8 cellular contexts compared by ENCODE assay signal in the genomic region with DNA sequence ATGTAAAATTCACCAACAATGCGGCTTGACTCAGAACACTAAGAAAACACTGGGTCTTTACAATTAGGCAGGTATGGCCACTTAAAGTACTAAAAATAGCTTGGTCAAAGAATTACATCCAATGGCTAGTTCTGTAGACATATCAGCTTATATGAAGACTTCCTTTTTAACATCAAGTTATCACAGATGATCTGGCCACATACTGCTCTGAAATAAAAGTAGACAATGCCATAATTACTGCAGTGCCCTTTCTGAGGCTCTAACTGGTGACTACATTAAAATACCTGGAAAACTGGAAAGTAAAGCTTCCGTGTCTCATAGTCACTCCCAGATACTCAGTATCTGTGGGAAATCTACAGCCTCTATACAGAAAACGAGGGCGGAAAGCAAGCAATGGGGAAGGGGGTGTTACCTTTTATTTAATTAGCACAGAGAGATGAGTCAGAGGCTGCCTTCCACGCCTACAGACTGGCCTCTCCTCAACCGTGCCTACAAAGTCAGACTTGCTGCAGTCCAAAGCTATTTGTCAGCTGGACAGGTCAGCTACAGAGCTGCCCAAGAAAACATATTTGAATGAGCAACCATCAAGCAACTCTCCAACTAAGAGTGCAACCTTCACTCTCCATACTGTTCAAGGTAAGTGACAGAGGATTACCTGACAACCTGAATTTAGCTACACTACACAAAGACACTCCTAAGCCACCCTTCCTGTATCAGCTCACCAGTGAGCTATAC. TPM values are rescaled to one million over a fixed set of nuclear protein-coding genes. Genes with fewer than 3 reads are reported as not detected.
A peak's percentile ranks its signal among the peaks of the same experiment; 100 is the strongest.
DNase-seq lines count a peak whose midpoint lies in the region; ATAC-seq and TF ChIP-seq lines count a peak whose summit lies in the region.

No MANE protein-coding gene starts in this region.

- DNase-seq in NCI-H146 (lab: John Stamatoyannopoulos, UW) (peak; percentile 87), epithelial cell of proximal tubule (ENCODE audit: low read depth) (peak; percentile 89), GF-D8 (lab: John Stamatoyannopoulos, UW) (no peak)
- DNase-seq in activated CD4-positive, alpha-beta T cell treated with anti-CD3 and anti-CD28 coated beads, Interleukin-2, amount 50 U/mL, for 1 hour = peak; percentile 34
- DNase-seq in natural killer cell treated with Interleukin-12 subunit alpha and Interleukin-12 subunit beta and Interleukin-15 and Interleukin-18, amount 100 ng/mL, for 72 hours (ENCODE audit: low spot score) = no peak

- no peaks in the 10 kb centered on the region for H3K27me3 Mint-ChIP-seq in natural killer cell treated with Interleukin-12 subunit alpha and Interleukin-12 subunit beta and Interleukin-15 and Interleukin-18, amount 100 ng/mL, for 72 hours

- H3K36me3 Mint-ChIP-seq in natural killer cell treated with Interleukin-12 subunit alpha and Interleukin-12 subunit beta and Interleukin-15 and Interleukin-18, amount 100 ng/mL, for 72 hours = peaks cover 12% of the 10 kb centered on the region

- TF ChIP-seq CTCF in epithelial cell of proximal tubule (conservative IDR thresholded peaks at IDR 0.05; ENCODE audit: low read depth, low read length) = no peak

- peak overlapping the region in 1 of 2 donors; percentile 64 for H3K27ac Mint-ChIP-seq in natural killer cell treated with Interleukin-12 subunit alpha and Interleukin-12 subunit beta and Interleukin-15 and Interleukin-18, amount 100 ng/mL, for 72 hours

- peaks cover 5% of the 10 kb centered on the region for H3K9me3 Mint-ChIP-seq in natural killer cell treated with Interleukin-12 subunit alpha and Interleukin-12 subunit beta and Interleukin-15 and Interleukin-18, amount 100 ng/mL, for 72 hours

- peaks cover 0 to 24% of the 10 kb centered on the region in 2 donors for H3K4me1 Mint-ChIP-seq in natural killer cell treated with Interleukin-12 subunit alpha and Interleukin-12 subunit beta and Interleukin-15 and Interleukin-18, amount 100 ng/mL, for 72 hours (ENCODE audit: low read depth in 2 of 2)

- H3K4me3 ChIP-seq in epithelial cell of proximal tubule (ENCODE audit: low read depth, low read length) = peak overlapping the region; percentile 25

- no peak overlapping the region for H3K4me3 Mint-ChIP-seq in natural killer cell treated with Interleukin-12 subunit alpha and Interleukin-12 subunit beta and Interleukin-15 and Interleukin-18, amount 100 ng/mL, for 72 hours

- ATAC-seq in GM18508 (IDR thresholded peaks at IDR 0.05; ENCODE audit: insufficient read depth, unreplicated experiment) = peak; percentile 71
- ATAC-seq in HG02798 (IDR thresholded peaks at IDR 0.05; ENCODE audit: poor library complexity, unreplicated experiment) = peak; percentile 92
- peak; percentile 66 to 70 for ATAC-seq in natural killer cell treated with Interleukin-12 subunit alpha and Interleukin-12 subunit beta and Interleukin-15 and Interleukin-18, amount 100 ng/mL, for 72 hours
- ATAC-seq in GM21526 (IDR thresholded peaks at IDR 0.05; ENCODE audit: low FRiP score, unreplicated experiment) = no peak

RNA-seq across cellular contexts. Expression of a gene that starts 8.7 kb away (rescaled TPM):
- total RNA-seq in epithelial cell of proximal tubule = 6.9 and 7.1 TPM in 2 replicates
- total RNA-seq in natural killer cell treated with Interleukin-12 subunit alpha and Interleukin-12 subunit beta and Interleukin-15 and Interleukin-18, amount 100 ng/mL, for 72 hours = 1 to 10 TPM; 6.4 to 7.4 TPM

Comparison
In these comparisons a context has a peak if more than half of its experiments do, and no peak if none do; other contexts are left out.
1. DNase-seq: peak in NCI-H146 (single experiment), activated CD4-positive, alpha-beta T cell treated with anti-CD3 and anti-CD28 coated beads, Interleukin-2, amount 50 U/mL, for 1 hour (single experiment) and epithelial cell of proximal tubule (single experiment); none in natural killer cell treated with Interleukin-12 subunit alpha and Interleukin-12 subunit beta and Interleukin-15 and Interleukin-18, amount 100 ng/mL, for 72 hours (single experiment) and GF-D8 (single experiment).